21 cellular contexts compared by ENCODE assay signal in the genomic region with DNA sequence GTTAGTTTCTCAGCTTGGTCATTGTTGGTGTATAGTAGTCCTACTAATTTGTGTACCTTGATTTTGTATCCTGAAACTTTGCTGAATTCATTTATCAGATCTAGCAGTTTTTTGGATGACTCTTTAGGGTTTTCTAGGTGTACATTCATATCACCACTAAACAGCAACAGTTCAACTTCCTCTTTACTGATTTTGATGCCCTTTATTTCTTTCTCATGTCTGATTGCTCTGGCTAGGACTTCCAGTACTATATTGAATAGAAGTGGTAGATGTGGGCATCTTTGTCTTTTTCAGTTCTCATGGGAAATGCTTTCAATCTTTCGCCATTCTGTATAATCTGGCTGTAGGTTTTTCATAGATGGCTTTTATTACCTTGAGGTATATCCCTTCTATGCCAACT.
"Had no signal": no experiment of that assay in that cellular context is flagged by ENCODE, and none has a peak within 500 bp of the region (broad histone marks: within the 10 kb centered on the region; RNA-seq: fewer than 3 reads in every experiment).

No MANE protein-coding gene starts in this region.

- H3K4me1 ChIP-seq: body of pancreas had no signal

- DNase-seq: activated CD4-positive, alpha-beta T cell treated with anti-CD3 and anti-CD28 coated beads for 48 hours; activated CD4-positive, alpha-beta T cell treated with anti-CD3 and anti-CD28 coated beads, Interleukin-2, amount 50 U/mL, for 4 hours; activated CD4-positive, CD25-positive, alpha-beta regulatory T cell treated with anti-CD3 and anti-CD28 coated beads, Interleukin-2, amount 50 U/mL, for 72 hours; activated CD8-positive, alpha-beta memory T cell treated with anti-CD3 and anti-CD28 coated beads, Interleukin-2, amount 50 U/mL, for 48 hours; activated CD8-positive, alpha-beta T cell treated with anti-CD3 and anti-CD28 coated beads, Interleukin-2, amount 10 ng/mL, durations not matched to agents 7 days and 5 days; activated effector memory CD4-positive, alpha-beta T cell treated with Interleukin-2 at 50 U/mL for 16 hours; activated naive CD4-positive, alpha-beta T cell; activated T-cell treated with anti-CD3 and anti-CD28 coated beads, Interleukin-2, amount 50 U/mL, for 1 hour; aorta; body of pancreas; central memory CD4-positive, alpha-beta T cell; MM.1S; NCI-H1105; NCI-H1436; NCI-H1694 treated with DMSO at 0.1 percent for 48 hours; NCI-H2029 treated with DMSO at 0.1 percent for 48 hours; NCI-H524; SHP77 treated with DMSO at 0.1 percent for 48 hours had no signal

- H3K9me3 ChIP-seq: body of pancreas had no signal

- H3K27me3 ChIP-seq: body of pancreas had no signal

- FAIRE-seq: bronchial epithelial cell had no signal

- H3K27ac ChIP-seq: body of pancreas, PC-9 had no signal

- ATAC-seq: activated CD8-positive, alpha-beta T cell treated with anti-CD3 and anti-CD28 coated beads, Interleukin-2, amount 10 ng/mL, durations not matched to agents 7 days and 5 days; body of pancreas; WTC11 had no signal

- H3K4me3 ChIP-seq: body of pancreas, PC-9 had no signal
